ENCODE assay signal across 8 cellular contexts in genomic region chr1:43650306-43650941, GRCh38. TPM values are rescaled to one million over a fixed set of nuclear protein-coding genes. Genes with fewer than 3 reads are reported as not detected.
DNase-seq lines count a peak whose midpoint lies in the region; ATAC-seq lines count a peak whose summit lies in the region.

No MANE protein-coding gene starts in this region.

- peak overlapping the region; percentile 44 for H3K27ac ChIP-seq in iPS-20b (ENCODE audit: low read length)
- H3K27ac ChIP-seq in skin epidermis, result peak overlapping the region in 20 of 21 experiments; percentile 71 to 98 (median 90)

- H3K9me3 ChIP-seq in iPS-20b (ENCODE audit: insufficient read depth, low read depth, low read length), result no peaks in the 10 kb centered on the region

- H3K4me1 ChIP-seq in iPS-20b (ENCODE audit: insufficient read depth, low read length), result peaks cover 10% of the 10 kb centered on the region; the same call in 1 of the 2 replicates

- ATAC-seq in GM18858 (IDR thresholded peaks at IDR 0.05; ENCODE audit: unreplicated experiment) (peak; percentile 26), HG03066 (IDR thresholded peaks at IDR 0.05; ENCODE audit: low read depth, unreplicated experiment) (peak; percentile 55)

- H3K27me3 ChIP-seq in iPS-20b (ENCODE audit: insufficient read depth, low read length), result no peaks in the 10 kb centered on the region

- H3K36me3 ChIP-seq in iPS-20b (ENCODE audit: insufficient read depth, low read depth, low read length), result peaks cover 21% of the 10 kb centered on the region

- DNase-seq in A172 (ENCODE audit: low spot score), result peak; percentile 96
- DNase-seq in NCI-H2107 treated with DMSO at 0.1 percent for 48 hours (lab: John Stamatoyannopoulos, UW; ENCODE audit: unreplicated experiment), result peak; percentile 98
- peak; percentile 91 for DNase-seq in UCSD-AML1 (lab: John Stamatoyannopoulos, UW; ENCODE audit: unreplicated experiment)
- peak; percentile 94 to 97 for DNase-seq in T47D (ENCODE audit: low read depth in 1 of 2, low spot score in 1 of 2)

- H3K4me3 ChIP-seq in iPS-20b (ENCODE audit: low read length) (peak overlapping the region; percentile 88), skin epidermis (peak overlapping the region; percentile 49 to 91 (median 78))

- in situ Hi-C loops in T47D (cut with HindIII; ENCODE audit: low pct_unique_long_range_greater_than_20kb, low sequenced_read_pairs), result no loop called here

- peak overlapping the region; percentile 92 for H3K9ac ChIP-seq in iPS-20b (ENCODE audit: low read depth, low read length)

RNA-seq across cellular contexts. Expression of gene KDM4A, which starts 0.5 kb away (rescaled TPM):
- total RNA-seq in A172 (2014; rRNA removed; shearing (Covaris generic)), result 21.8 and 26.2 TPM in 2 replicates

RNA-seq across cellular contexts. Expression of gene ST3GAL3, which starts 56.9 kb away (rescaled TPM):
- total RNA-seq in A172 (2014; rRNA removed; shearing (Covaris generic)), result 7.4 and 8.9 TPM in 2 replicates

Comparison
In these comparisons a context has a peak if more than half of its experiments do, and no peak if none do; other contexts are left out.
1. Peak in every context shown above with its lines: DNase-seq, ATAC-seq, H3K4me3 ChIP-seq and H3K27ac ChIP-seq.